ENCODE assay signal across 18 cellular contexts in the genomic region with DNA sequence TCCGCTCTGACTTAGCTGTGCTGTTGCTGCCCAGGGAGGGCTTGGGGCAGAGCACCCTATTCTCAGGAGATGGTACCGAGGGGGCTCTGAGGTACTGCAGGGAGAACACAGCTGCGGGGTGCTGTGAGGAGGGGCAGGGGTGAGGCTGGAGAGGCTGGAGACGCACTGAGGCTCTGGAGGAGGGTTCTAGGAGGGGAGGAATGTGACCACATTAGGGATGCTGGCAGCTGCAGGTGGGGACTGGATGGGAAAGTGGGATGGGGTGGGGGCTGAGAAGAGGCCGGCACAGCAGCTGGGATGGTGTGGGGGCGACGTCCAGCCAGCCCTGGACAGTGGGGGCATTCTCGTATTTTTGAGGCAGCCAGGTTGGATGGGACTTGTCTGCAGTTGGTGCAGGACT. TPM values are rescaled to one million over a fixed set of nuclear protein-coding genes. Genes with fewer than 3 reads are reported as not detected.
DNase-seq lines count a peak whose midpoint lies in the region; ATAC-seq and TF ChIP-seq lines count a peak whose summit lies in the region.
"Had no signal": no experiment of that assay in that cellular context is flagged by ENCODE, and none has a peak within 500 bp of the region (broad histone marks: within the 10 kb centered on the region; RNA-seq: fewer than 3 reads in every experiment).

No MANE protein-coding gene starts in this region.

- H3K4me1 Mint-ChIP-seq in activated T-cell treated with anti-CD3 and anti-CD28 coated beads, Interleukin-2, amount 50 U/mL, for 24 hours (ENCODE audit: low read depth): no peaks in the 10 kb centered on the region

- H3K9me3 Mint-ChIP-seq in activated T-cell treated with anti-CD3 and anti-CD28 coated beads, Interleukin-2, amount 50 U/mL, for 24 hours: no peaks in the 10 kb centered on the region
- H3K9me3 Mint-ChIP-seq: stimulated activated naive CD8-positive, alpha-beta T cell treated with anti-CD3 and anti-CD28 coated beads, Interleukin-15, Interleukin-2, amounts not matched to agents 100 ng/mL and 50 ng/mL, for 24 hours had no signal

- no peak overlapping the region for H3K4me3 Mint-ChIP-seq in activated T-cell treated with anti-CD3 and anti-CD28 coated beads, Interleukin-2, amount 50 U/mL, for 24 hours
- H3K4me3 Mint-ChIP-seq: stimulated activated naive CD8-positive, alpha-beta T cell treated with anti-CD3 and anti-CD28 coated beads, Interleukin-15, Interleukin-2, amounts not matched to agents 100 ng/mL and 50 ng/mL, for 24 hours had no signal

- H3K27ac Mint-ChIP-seq in activated T-cell treated with anti-CD3 and anti-CD28 coated beads, Interleukin-2, amount 50 U/mL, for 24 hours: no peak overlapping the region
- H3K27ac Mint-ChIP-seq: stimulated activated naive CD8-positive, alpha-beta T cell treated with anti-CD3 and anti-CD28 coated beads, Interleukin-15, Interleukin-2, amounts not matched to agents 100 ng/mL and 50 ng/mL, for 24 hours had no signal

- no peaks in the 10 kb centered on the region for H3K36me3 Mint-ChIP-seq in activated T-cell treated with anti-CD3 and anti-CD28 coated beads, Interleukin-2, amount 50 U/mL, for 24 hours (ENCODE audit: low read depth)

- peak overlapping the region; percentile 29 to 66 (median 47); a peak in 19 of 22 replicates for H3K9ac ChIP-seq in BLaER1 treated with 17β-estradiol and CSF1 and Interleukin-3, amounts not matched to agents 10 nM and 100 nM

- H3K36me3 ChIP-seq in BLaER1 treated with 17β-estradiol and CSF1 and Interleukin-3, amounts not matched to agents 10 nM and 100 nM: no peaks in the 10 kb centered on the region
- no peaks in the 10 kb centered on the region for H3K36me3 ChIP-seq in esophagus squamous epithelium
- no peaks in the 10 kb centered on the region for H3K36me3 ChIP-seq in prostate gland

- H3K27me3 Mint-ChIP-seq in activated T-cell treated with anti-CD3 and anti-CD28 coated beads, Interleukin-2, amount 50 U/mL, for 24 hours: no peaks in the 10 kb centered on the region
- H3K27me3 Mint-ChIP-seq: stimulated activated naive CD8-positive, alpha-beta T cell treated with anti-CD3 and anti-CD28 coated beads, Interleukin-15, Interleukin-2, amounts not matched to agents 100 ng/mL and 50 ng/mL, for 24 hours had no signal

- H3K27ac ChIP-seq in BLaER1 treated with 17β-estradiol and CSF1 and Interleukin-3, amounts not matched to agents 10 nM and 100 nM: peak overlapping the region in 8 of 11 experiments; percentile 2 to 74 (median 56); a peak in 12 of 22 replicates
- H3K27ac ChIP-seq in esophagus squamous epithelium: peak overlapping the region; percentile 17 to 94 (median 87)
- peak overlapping the region; percentile 66 to 79 for H3K27ac ChIP-seq in prostate gland
- H3K27ac ChIP-seq: PC-9 had no signal

- DNase-seq in NCI-H2171 treated with DMSO at 0.1 percent for 48 hours (lab: John Stamatoyannopoulos, UW): peak; percentile 60
- no peak for DNase-seq in esophagus squamous epithelium (lab: John Stamatoyannopoulos, UW)
- no peak for DNase-seq in prostate gland (ENCODE audit: low spot score)
- no peak for DNase-seq in activated T-cell treated with anti-CD3 and anti-CD28 coated beads, Interleukin-2, amount 50 U/mL, for 24 hours
- DNase-seq in retina: no peak
- DNase-seq: activated CD4-positive, alpha-beta T cell treated with anti-CD3 and anti-CD28 coated beads for 4 hours; activated gamma-delta T cell treated with Interleukin-2 at 50 U/mL for 16 hours; KG1; left colon; NCI-H1048; NCI-H774; PC-9; T-helper 9 cell had no signal

- no peaks in the 10 kb centered on the region for H3K9me3 ChIP-seq in BLaER1 treated with 17β-estradiol and CSF1 and Interleukin-3, amounts not matched to agents 10 nM and 100 nM (replicated peaks in 1 of 11)
- H3K9me3 ChIP-seq in esophagus squamous epithelium: no peaks in the 10 kb centered on the region
- no peaks in the 10 kb centered on the region for H3K9me3 ChIP-seq in prostate gland
- H3K9me3 ChIP-seq: HAP-1 had no signal

- no peak for TF ChIP-seq CTCF in esophagus squamous epithelium (IDR thresholded peaks at IDR 0.05)
- TF ChIP-seq CTCF in prostate gland (IDR thresholded peaks at IDR 0.05): no peak

- intact Hi-C loops in esophagus squamous epithelium (cut with DNase I): no loop called here
- intact Hi-C loops in prostate gland (cut with DNase I): no loop called here

- H3K4me2 ChIP-seq in BLaER1 treated with 17β-estradiol and CSF1 and Interleukin-3, amounts not matched to agents 10 nM and 100 nM: peak overlapping the region; percentile 83 to 98 (median 90)
- H3K4me2 ChIP-seq: PC-9 had no signal

- peaks cover 0 to 100% (median 95%) of the 10 kb centered on the region in 11 experiments; a peak in 20 of 22 replicates for H4K20me1 ChIP-seq in BLaER1 treated with 17β-estradiol and CSF1 and Interleukin-3, amounts not matched to agents 10 nM and 100 nM

- ATAC-seq in GM19467 (IDR thresholded peaks at IDR 0.05; ENCODE audit: unreplicated experiment): no peak
- no peak for ATAC-seq in HG02852 (IDR thresholded peaks at IDR 0.05; ENCODE audit: unreplicated experiment)
- ATAC-seq: left colon had no signal

- 42 to 46% methylated on average over 5 to 6 of the region's 8 CpGs for WGBS in esophagus squamous epithelium, 2 donors
- 55% methylated on average over 8 of the region's 8 CpGs for WGBS in prostate gland

- H3K4me1 ChIP-seq in BLaER1 treated with 17β-estradiol and CSF1 and Interleukin-3, amounts not matched to agents 10 nM and 100 nM: peaks cover 48 to 90% (median 79%) of the 10 kb centered on the region in 10 experiments
- H3K4me1 ChIP-seq in esophagus squamous epithelium: peaks cover 37 to 99% (median 50%) of the 10 kb centered on the region in 3 donors
- no peaks in the 10 kb centered on the region for H3K4me1 ChIP-seq in prostate gland (replicated peaks)
- H3K4me1 ChIP-seq: HAP-1 had no signal

- H3K27me3 ChIP-seq in BLaER1 treated with 17β-estradiol and CSF1 and Interleukin-3, amounts not matched to agents 10 nM and 100 nM: no peaks in the 10 kb centered on the region
- no peaks in the 10 kb centered on the region for H3K27me3 ChIP-seq in esophagus squamous epithelium
- no peaks in the 10 kb centered on the region for H3K27me3 ChIP-seq in prostate gland (replicated peaks; ENCODE audit: insufficient read depth)

- TF ChIP-seq POLR2A in esophagus squamous epithelium (IDR thresholded peaks at IDR 0.05) (no peak), prostate gland (IDR thresholded peaks at IDR 0.05) (no peak)

- H3K4me3 ChIP-seq in BLaER1 treated with 17β-estradiol and CSF1 and Interleukin-3, amounts not matched to agents 10 nM and 100 nM: peak overlapping the region in 4 of 10 experiments; percentile 15 to 36 (median 22); a peak in 7 of 20 replicates
- H3K4me3 ChIP-seq in esophagus squamous epithelium (peak overlapping the region in 1 of 4 donors; percentile 15), prostate gland (no peak overlapping the region)
- H3K4me3 ChIP-seq: HAP-1, PC-9 had no signal

RNA-seq across cellular contexts. Expression of a gene that starts 20.9 kb away (rescaled TPM):
- total RNA-seq in esophagus squamous epithelium (10 to 100 TPM in 3 of 4 donors, 1 to 10 TPM in 1; 9.3 to 31.3 (median 15.2) TPM), prostate gland (10 to 100 TPM; 19.1 to 28.5 TPM)
